ENCODE assay signal across 16 cellular contexts in the genomic region with DNA sequence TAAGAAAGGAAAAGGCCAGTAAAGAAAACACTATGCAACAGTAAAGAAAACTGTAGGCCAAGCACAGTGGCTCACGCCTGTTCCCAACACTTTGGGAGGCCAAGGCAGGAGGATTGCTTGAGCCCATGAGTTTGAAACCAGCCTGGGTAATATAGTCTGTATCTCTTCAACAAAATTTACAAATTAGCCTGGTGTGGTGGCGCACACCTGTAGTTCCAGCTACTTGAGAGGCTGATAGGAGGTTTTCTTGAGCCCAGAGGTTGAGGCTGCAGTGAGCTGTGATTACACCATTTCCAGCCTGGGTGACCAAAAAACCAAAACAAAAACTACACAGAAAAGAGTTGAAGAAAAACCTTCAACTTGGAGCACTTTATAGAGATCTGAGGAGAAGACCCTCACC. TPM values are rescaled to one million over a fixed set of nuclear protein-coding genes. Genes with fewer than 3 reads are reported as not detected.
DNase-seq lines count a peak whose midpoint lies in the region; ATAC-seq and TF ChIP-seq lines count a peak whose summit lies in the region.
"Had no signal": no experiment of that assay in that cellular context is flagged by ENCODE, and none has a peak within 500 bp of the region (broad histone marks: within the 10 kb centered on the region; RNA-seq: fewer than 3 reads in every experiment).

No MANE protein-coding gene starts in this region.

- H3K4me3 ChIP-seq in GM23248 (no peak overlapping the region), ascending aorta (no peak overlapping the region), liver (ENCODE audit: low read depth in 1 of 3, low read length in 3 of 3) (no peak overlapping the region), subcutaneous abdominal adipose tissue (ENCODE audit: low read depth in 1 of 5, low read length in 5 of 5) (no peak overlapping the region)
- H3K4me3 ChIP-seq in CD4-positive, alpha-beta memory T cell (ENCODE audit: low read length in 2 of 2), result no peak overlapping the region

- no peaks in the 10 kb centered on the region for H3K9me3 Mint-ChIP-seq in CD4-positive, alpha-beta memory T cell
- H3K9me3 Mint-ChIP-seq: activated CD8-positive, alpha-beta T cell treated with anti-CD3 and anti-CD28 coated beads for 36 hours; activated naive CD8-positive, alpha-beta T cell treated with anti-CD3 and anti-CD28 coated beads, Interleukin-2, amount 50 U/mL, for 24 hours; central memory CD8-positive, alpha-beta T cell; effector memory CD8-positive, alpha-beta T cell had no signal

- no peaks in the 10 kb centered on the region for H3K27me3 Mint-ChIP-seq in CD4-positive, alpha-beta memory T cell
- H3K27me3 Mint-ChIP-seq: activated CD8-positive, alpha-beta T cell treated with anti-CD3 and anti-CD28 coated beads for 36 hours; activated naive CD8-positive, alpha-beta T cell treated with anti-CD3 and anti-CD28 coated beads, Interleukin-2, amount 50 U/mL, for 24 hours; central memory CD8-positive, alpha-beta T cell; effector memory CD8-positive, alpha-beta T cell had no signal

- TF ChIP-seq RAD21 in liver (IDR thresholded peaks at IDR 0.05), result no peak

- H3K4me1 ChIP-seq in GM23248 (ENCODE audit: insufficient read depth) (peaks cover 18% of the 10 kb centered on the region), ascending aorta (peaks cover 6 to 26% of the 10 kb centered on the region in 2 donors), liver (ENCODE audit: control insufficient read depth in 4 of 4, insufficient read depth in 4 of 4, low read length in 3 of 4) (peaks cover 9 to 35% (median 19%) of the 10 kb centered on the region in 4 donors), subcutaneous abdominal adipose tissue (ENCODE audit: control insufficient read depth in 5 of 5, insufficient read depth in 5 of 5, low read length in 5 of 5) (peaks cover 0 to 14% (median 11%) of the 10 kb centered on the region in 5 donors)
- H3K4me1 ChIP-seq in CD4-positive, alpha-beta memory T cell (ENCODE audit: insufficient read depth, low read length), result no peaks in the 10 kb centered on the region

- no peak for ATAC-seq in GM19455 (IDR thresholded peaks at IDR 0.05; ENCODE audit: unreplicated experiment)
- ATAC-seq: activated CD8-positive, alpha-beta T cell treated with anti-CD3 and anti-CD28 coated beads for 36 hours; activated naive CD8-positive, alpha-beta T cell treated with anti-CD3 and anti-CD28 coated beads, Interleukin-2, amount 50 U/mL, for 24 hours; effector memory CD8-positive, alpha-beta T cell; stimulated activated naive CD8-positive, alpha-beta T cell treated with anti-CD3 and anti-CD28 coated beads, Interleukin-15, Interleukin-2, amounts not matched to agents 100 U/mL and 50 U/mL, for 24 hours had no signal

- no peaks in the 10 kb centered on the region for H3K9me3 ChIP-seq in GM23248 (ENCODE audit: low read depth)
- no peaks in the 10 kb centered on the region for H3K9me3 ChIP-seq in ascending aorta
- H3K9me3 ChIP-seq in liver (ENCODE audit: control insufficient read depth in 4 of 4, low read length in 3 of 4), result no peaks in the 10 kb centered on the region
- no peaks in the 10 kb centered on the region for H3K9me3 ChIP-seq in subcutaneous abdominal adipose tissue (ENCODE audit: control insufficient read depth in 5 of 5, low read length in 5 of 5)
- no peaks in the 10 kb centered on the region for H3K9me3 ChIP-seq in CD4-positive, alpha-beta memory T cell (ENCODE audit: control insufficient read depth in 1 of 2, low read length in 2 of 2)

- DNase-seq in GM23248 (no peak), ascending aorta (ENCODE audit: low spot score in 2 of 2) (no peak), caudate nucleus (lab: John Stamatoyannopoulos, UW) (no peak), DMS79 treated with DMSO at 0.1 percent for 48 hours (lab: John Stamatoyannopoulos, UW) (no peak)
- DNase-seq in CD4-positive, alpha-beta memory T cell, result no peak
- DNase-seq: activated CD8-positive, alpha-beta T cell treated with anti-CD3 and anti-CD28 coated beads for 36 hours; activated naive CD8-positive, alpha-beta T cell treated with anti-CD3 and anti-CD28 coated beads, Interleukin-2, amount 50 U/mL, for 24 hours; effector memory CD8-positive, alpha-beta T cell; NCI-H1694 treated with DMSO at 0.1 percent for 48 hours; stimulated activated naive CD8-positive, alpha-beta T cell treated with anti-CD3 and anti-CD28 coated beads, Interleukin-15, Interleukin-2, amounts not matched to agents 100 U/mL and 50 U/mL, for 24 hours; T-helper 1 cell; WERI-Rb-1 had no signal

- no peaks in the 10 kb centered on the region for H3K9me2 ChIP-seq in GM23248 (ENCODE audit: insufficient read depth)

- no peaks in the 10 kb centered on the region for H3K27me3 ChIP-seq in GM23248 (replicated peaks; ENCODE audit: insufficient read depth)
- no peaks in the 10 kb centered on the region for H3K27me3 ChIP-seq in ascending aorta
- no peaks in the 10 kb centered on the region for H3K27me3 ChIP-seq in liver (ENCODE audit: control insufficient read depth in 4 of 4, insufficient read depth in 4 of 4, low read length in 3 of 4)
- no peaks in the 10 kb centered on the region for H3K27me3 ChIP-seq in subcutaneous abdominal adipose tissue (ENCODE audit: control insufficient read depth in 5 of 5, insufficient read depth in 4 of 5, low read length in 5 of 5)
- H3K27me3 ChIP-seq in CD4-positive, alpha-beta memory T cell (ENCODE audit: insufficient read depth, low read length), result no peaks in the 10 kb centered on the region

- no peak overlapping the region for H3K4me3 Mint-ChIP-seq in CD4-positive, alpha-beta memory T cell
- H3K4me3 Mint-ChIP-seq: activated CD8-positive, alpha-beta T cell treated with anti-CD3 and anti-CD28 coated beads for 36 hours; activated naive CD8-positive, alpha-beta T cell treated with anti-CD3 and anti-CD28 coated beads, Interleukin-2, amount 50 U/mL, for 24 hours; central memory CD8-positive, alpha-beta T cell; effector memory CD8-positive, alpha-beta T cell had no signal

- 97% methylated on average over 2 of the region's 2 CpGs for WGBS in GM23248 (ENCODE audit: low coverage in 1 of 2, low lambda C conversion rate in 2 of 2, missing lambda C conversion rate in 2 of 2), 2 experiments
- 97% methylated on average over 2 of the region's 2 CpGs for WGBS in liver

- H3K9ac ChIP-seq in GM23248 (peak overlapping the region; percentile 75), liver (ENCODE audit: low read depth in 1 of 2, low read length in 2 of 2) (no peak overlapping the region), subcutaneous abdominal adipose tissue (ENCODE audit: low read length in 5 of 5) (no peak overlapping the region)

- intact Hi-C loops in ascending aorta (cut with DNase I), result loop anchor here (1.0 to 5.0 kb wide), 2 partner anchors 33 to 660 kb away; no protein-coding TSS in a partner anchor
- intact Hi-C loops in CD4-positive, alpha-beta memory T cell (cut with micrococcal nuclease), result no loop called here

- H3K36me3 ChIP-seq in GM23248 (ENCODE audit: low read depth) (no peaks in the 10 kb centered on the region), ascending aorta (no peaks in the 10 kb centered on the region), liver (ENCODE audit: control insufficient read depth in 4 of 4, insufficient read depth in 3 of 4, low read depth in 1 of 4, low read length in 3 of 4) (no peaks in the 10 kb centered on the region), subcutaneous abdominal adipose tissue (ENCODE audit: control insufficient read depth in 5 of 5, insufficient read depth in 5 of 5, low read length in 5 of 5) (peaks cover 0 to 3% (median 0%) of the 10 kb centered on the region in 5 donors)
- H3K36me3 ChIP-seq in CD4-positive, alpha-beta memory T cell (ENCODE audit: insufficient read depth, low read length), result peaks cover 3% of the 10 kb centered on the region
- H3K36me3 ChIP-seq: WERI-Rb-1 had no signal

- H3K27ac ChIP-seq in GM23248, result peak overlapping the region; percentile 92
- peak overlapping the region; percentile 92 to 93 for H3K27ac ChIP-seq in ascending aorta
- peak overlapping the region; percentile 77 to 92 for H3K27ac ChIP-seq in liver (ENCODE audit: low read depth in 1 of 2, low read length in 2 of 2)
- H3K27ac ChIP-seq in subcutaneous abdominal adipose tissue (ENCODE audit: low read depth, low read length), result peak overlapping the region; percentile 44
- no peak overlapping the region for H3K27ac ChIP-seq in caudate nucleus (ENCODE audit: low read depth, low read length)
- no peak overlapping the region for H3K27ac ChIP-seq in CD4-positive, alpha-beta memory T cell (ENCODE audit: low read depth, low read length)
- H3K27ac ChIP-seq: WERI-Rb-1 had no signal

- POLR2A ChIA-PET in CD4-positive, alpha-beta memory T cell (lab: Charles Lee; ENCODE audit: partially characterized antibody), result no interaction called here

- peaks cover 4% of the 10 kb centered on the region in 2 donors for H3K36me3 Mint-ChIP-seq in CD4-positive, alpha-beta memory T cell

- H3K79me2 ChIP-seq in GM23248 (ENCODE audit: insufficient read depth), result peaks cover 39% of the 10 kb centered on the region

- H4K20me1 ChIP-seq in GM23248 (ENCODE audit: insufficient read depth), result no peaks in the 10 kb centered on the region

- CTCF ChIA-PET in CD4-positive, alpha-beta memory T cell (lab: Charles Lee; ENCODE audit: partially characterized antibody), result no interaction called here

- H2AFZ ChIP-seq in GM23248, result no peak overlapping the region

- in situ Hi-C loops in GM23248 (cut with MboI), result no loop called here

- TF ChIP-seq CTCF in ascending aorta (IDR thresholded peaks at IDR 0.05), result no peak
- no peak for TF ChIP-seq CTCF in liver (IDR thresholded peaks at IDR 0.05; ENCODE audit: low read depth, low read length, missing input control)

- peaks cover 22% of the 10 kb centered on the region for H3F3A ChIP-seq in GM23248 (ENCODE audit: insufficient read depth)

- peaks cover 10 to 26% (median 17%) of the 10 kb centered on the region in 4 donors for H3K4me1 Mint-ChIP-seq in CD4-positive, alpha-beta memory T cell

- H3K27ac Mint-ChIP-seq in CD4-positive, alpha-beta memory T cell, result no peak overlapping the region
- H3K27ac Mint-ChIP-seq: activated CD8-positive, alpha-beta T cell treated with anti-CD3 and anti-CD28 coated beads for 36 hours; activated naive CD8-positive, alpha-beta T cell treated with anti-CD3 and anti-CD28 coated beads, Interleukin-2, amount 50 U/mL, for 24 hours had no signal

- H3K4me2 ChIP-seq in GM23248 (ENCODE audit: unreplicated experiment), result no peak overlapping the region

TF ChIP-seq in liver, 16 proteins besides CTCF, POLR2A, EP300 and RAD21 (continues in another document):
- no peak for TF ChIP-seq RXRA (IDR thresholded peaks at IDR 0.05)

RNA-seq across cellular contexts. Expression of a gene that starts 31.8 kb away (rescaled TPM):
- total RNA-seq in GM23248 (2014; rRNA removed; shearing (Covaris generic)), result 81.8 and 90.2 TPM in 2 replicates
- polyA plus RNA-seq in GM23248 (2016; fragmentation: Nextera tagmentation; extraction: Ambion mirVana), result 42.4 and 43.0 TPM in 2 replicates
- total RNA-seq in ascending aorta, result 57.9 TPM
- 10 to 100 TPM; 16.1 to 40.8 TPM for total RNA-seq in liver
- 10 to 100 TPM; 12.1 to 54.4 TPM for polyA plus RNA-seq in liver
- 10 to 100 TPM; 15.3 to 18.0 TPM for total RNA-seq in CD4-positive, alpha-beta memory T cell
- polyA plus RNA-seq in CD4-positive, alpha-beta memory T cell, result 1 to 10 TPM; 2.7 to 5.0 TPM

RNA-seq across cellular contexts. Expression of a gene that starts 52.4 kb away (rescaled TPM):
- under 0.01 TPM in 2 replicates for total RNA-seq in GM23248 (2014; rRNA removed; shearing (Covaris generic))
- polyA plus RNA-seq in GM23248 (2016; fragmentation: Nextera tagmentation; extraction: Ambion mirVana), result 0.03 and 0.08 TPM in 2 replicates
- 0.85 TPM for total RNA-seq in ascending aorta
- under 1 TPM; 0.42 to 0.67 TPM for total RNA-seq in liver
- polyA plus RNA-seq in liver, result under 1 TPM; 0.32 to 0.38 TPM
- under 1 TPM; 0.06 to 0.15 TPM for total RNA-seq in CD4-positive, alpha-beta memory T cell
- under 1 TPM in 1 of 2 donors, not detected in 1; 0.01 TPM for polyA plus RNA-seq in CD4-positive, alpha-beta memory T cell

Comparison
In these comparisons a context has a peak if more than half of its experiments do, and no peak if none do; other contexts are left out.
1. H3K27ac ChIP-seq: peak in GM23248 (single experiment), ascending aorta (2 of 2), liver (2 of 2) and subcutaneous abdominal adipose tissue (single experiment); none in caudate nucleus (single experiment) and CD4-positive, alpha-beta memory T cell (single experiment).